Comparison of ENCODE assay signal across 18 cellular contexts in genomic region chr6:16929814-16930213, GRCh38.
DNase-seq lines count a peak whose midpoint lies in the region; ATAC-seq and TF ChIP-seq lines count a peak whose summit lies in the region.
"Had no signal": no experiment of that assay in that cellular context is flagged by ENCODE, and none has a peak within 500 bp of the region (broad histone marks: within the 10 kb centered on the region; RNA-seq: fewer than 3 reads in every experiment).

No MANE protein-coding gene starts in this region.

- H3K4me2 ChIP-seq in IMR-90 (ENCODE audit: low read depth, low read length) (no peak overlapping the region), mammary epithelial cell (ENCODE audit: insufficient read depth, low read depth, low read length) (no peak overlapping the region), trophoblast cell (ENCODE audit: low read length) (no peak overlapping the region)

- H4K5ac ChIP-seq in IMR-90 (ENCODE audit: low read depth, low read length): no peak overlapping the region

- in situ Hi-C loops in IMR-90 (cut with MboI; ENCODE audit: low sequenced_read_pairs) (no loop called here), mammary epithelial cell (cut with MboI; ENCODE audit: low sequenced_read_pairs in 2 of 2) (no loop called here)

- BruUV-seq in IMR-90 (replicated peaks; lab: Mats Ljungman, UMichigan): no TSS peak
- no TSS peak for BruUV-seq in mammary epithelial cell (replicated peaks; lab: Mats Ljungman, UMichigan)

- H3K4me1 ChIP-seq in IMR-90 (ENCODE audit: control insufficient read depth, insufficient read depth, low read length) (peaks cover 12% of the 10 kb centered on the region), mammary epithelial cell (ENCODE audit: insufficient read depth, low read length) (no peaks in the 10 kb centered on the region), BE2C (no peaks in the 10 kb centered on the region), trophoblast cell (ENCODE audit: control insufficient read depth in 1 of 2, insufficient read depth in 2 of 2, low read length in 2 of 2) (no peaks in the 10 kb centered on the region)
- H3K4me1 ChIP-seq: prostate gland had no signal

- no peak overlapping the region for H3K4me3 ChIP-seq in IMR-90 (ENCODE audit: insufficient read depth, low read depth, low read length)
- H3K4me3 ChIP-seq in mammary epithelial cell (replicated peaks in 1 of 3; ENCODE audit: insufficient read depth in 1 of 3, low read depth in 2 of 3, low read length in 3 of 3): no peak overlapping the region
- H3K4me3 ChIP-seq in BE2C (ENCODE audit: low read depth, low read length): no peak overlapping the region
- H3K4me3 ChIP-seq in coronary artery: no peak overlapping the region
- H3K4me3 ChIP-seq in trophoblast cell (ENCODE audit: low read depth, low read length): no peak overlapping the region
- H3K4me3 ChIP-seq: prostate gland had no signal

- H4K91ac ChIP-seq in IMR-90 (ENCODE audit: insufficient read depth, low read depth, low read length) (no peak overlapping the region), trophoblast cell (ENCODE audit: low read depth, low read length) (no peak overlapping the region)

- no peak overlapping the region for H4K8ac ChIP-seq in IMR-90 (ENCODE audit: low read depth in 2 of 2, low read length in 2 of 2)
- no peak overlapping the region for H4K8ac ChIP-seq in trophoblast cell (ENCODE audit: low read depth, low read length)

- no peak overlapping the region for H3K56ac ChIP-seq in IMR-90 (ENCODE audit: extremely low read depth, insufficient read depth, low read length)

- H2BK20ac ChIP-seq in IMR-90 (ENCODE audit: low read depth, low read length): no peak overlapping the region

- H3K9ac ChIP-seq in IMR-90 (ENCODE audit: low read depth, low read length) (no peak overlapping the region), mammary epithelial cell (ENCODE audit: insufficient read depth, low read length) (no peak overlapping the region), trophoblast cell (ENCODE audit: low read length) (no peak overlapping the region)

- H3K27me3 ChIP-seq in IMR-90 (ENCODE audit: control insufficient read depth, insufficient read depth, low read length) (no peaks in the 10 kb centered on the region), mammary epithelial cell (ENCODE audit: insufficient read depth, low read length) (peaks cover under 1% of the 10 kb centered on the region), BE2C (no peaks in the 10 kb centered on the region), trophoblast cell (ENCODE audit: insufficient read depth, low read length) (no peaks in the 10 kb centered on the region)

- H2AK9ac ChIP-seq in IMR-90 (replicated peaks; ENCODE audit: low read depth, low read length, poor library complexity): no peak overlapping the region

- H3K79me1 ChIP-seq in IMR-90 (ENCODE audit: low read depth in 1 of 2, low read length in 2 of 2) (no peaks in the 10 kb centered on the region), trophoblast cell (ENCODE audit: low read length) (no peaks in the 10 kb centered on the region)

- H3K23ac ChIP-seq in IMR-90 (ENCODE audit: low read depth, low read length) (no peak overlapping the region), trophoblast cell (ENCODE audit: low read length) (no peak overlapping the region)

- H3K18ac ChIP-seq in IMR-90 (ENCODE audit: low read depth, low read length): no peak overlapping the region
- H3K18ac ChIP-seq in trophoblast cell (ENCODE audit: low read length): no peak overlapping the region

- TF ChIP-seq CTCF in IMR-90 (conservative IDR thresholded peaks at IDR 0.05; ENCODE audit: low read depth, low read length) (no peak), mammary epithelial cell (conservative IDR thresholded peaks at IDR 0.05 in 1 of 2, IDR thresholded peaks at IDR 0.05 in 1 of 2; ENCODE audit: extremely low read depth in 1 of 2, insufficient read depth in 1 of 2, low read depth in 1 of 2, low read length in 2 of 2) (no peak), BE2C (IDR thresholded peaks at IDR 0.05; ENCODE audit: low read depth, low read length) (no peak), coronary artery (IDR thresholded peaks at IDR 0.05) (no peak)

- dilution Hi-C loops in IMR-90 (cut with HindIII; ENCODE audit: low sequenced_read_pairs, unreplicated experiment) (no loop called here), mammary epithelial cell (cut with HindIII; ENCODE audit: low sequenced_read_pairs) (no loop called here)

- H4K12ac ChIP-seq in trophoblast cell (ENCODE audit: low read depth, low read length): no peak overlapping the region

- H3K9me1 ChIP-seq in IMR-90 (ENCODE audit: insufficient read depth, low read length): peaks cover 3% of the 10 kb centered on the region; the same call in 1 of the 2 replicates

- H3K9me3 ChIP-seq in IMR-90 (ENCODE audit: control insufficient read depth, insufficient read depth, low read length) (no peaks in the 10 kb centered on the region), mammary epithelial cell (replicated peaks; ENCODE audit: insufficient read depth, low read length) (no peaks in the 10 kb centered on the region), BE2C (no peaks in the 10 kb centered on the region), trophoblast cell (ENCODE audit: insufficient read depth, low read depth, low read length) (no peaks in the 10 kb centered on the region)
- H3K9me3 ChIP-seq: prostate gland had no signal

- DNase-seq in AG08395 (ENCODE audit: low spot score) (peak; percentile 93), IMR-90 (peak; percentile 99), mammary epithelial cell (peak; percentile 64), left lobe of liver (ENCODE audit: low spot score) (no peak), BE2C (no peak), coronary artery (ENCODE audit: low spot score) (no peak), trophoblast cell (no peak)
- no peak for DNase-seq in stimulated activated naive CD4-positive, alpha-beta T cell treated with Interleukin-2 at 50 U/mL for 16 hours (lab: John Stamatoyannopoulos, UW)
- DNase-seq: activated CD4-positive, alpha-beta T cell treated with anti-CD3 and anti-CD28 coated beads, Interleukin-2, amount 50 U/mL, for 4 hours; caudate nucleus; GOT3; immature natural killer cell; NCI-H2227 treated with DMSO at 0.1 percent for 48 hours; OCI-M1; stimulated activated CD4-positive, alpha-beta T cell treated with anti-CD3 and anti-CD28 coated beads, Interleukin-4, amount 100 ng/mL, for 1 hour had no signal

- ATAC-seq in IMR-90 (ENCODE audit: low read depth): peak; percentile 94
- peak; percentile 56 for ATAC-seq in left lobe of liver
- ATAC-seq: stimulated activated memory B cell treated with anti-CD40 and anti-IgM and Interleukin-4, amounts not matched to agents 10 μg/mL and 1 μg/mL and 100 μg/mL, for 72 hours had no signal

- no peak overlapping the region for H2BK120ac ChIP-seq in IMR-90 (ENCODE audit: low read depth, low read length)
- H2BK120ac ChIP-seq in trophoblast cell (ENCODE audit: insufficient read depth, low read length, poor library complexity): no peak overlapping the region

- no peak overlapping the region for H2BK12ac ChIP-seq in trophoblast cell (ENCODE audit: low read length)

- intact Hi-C loops in IMR-90 (cut with micrococcal nuclease) (no loop called here), mammary epithelial cell (cut with micrococcal nuclease) (no loop called here)

- H3K79me2 ChIP-seq in mammary epithelial cell (ENCODE audit: insufficient read depth, low read length): no peaks in the 10 kb centered on the region
- no peaks in the 10 kb centered on the region for H3K79me2 ChIP-seq in trophoblast cell (ENCODE audit: control insufficient read depth, insufficient read depth, low read length, poor library complexity)

- TF ChIP-seq RAD21 in IMR-90 (IDR thresholded peaks at IDR 0.05; ENCODE audit: low read length): no peak

- no peak overlapping the region for H2BK15ac ChIP-seq in IMR-90 (ENCODE audit: low read depth, low read length)

- CTCF ChIA-PET in IMR-90 (lab: Yijun Ruan, JAX) (no interaction called here), mammary epithelial cell (lab: Charles Lee; ENCODE audit: low non-redundant PET) (interaction anchor here (0.5 kb wide), 1 partner anchor 1456 kb away, joined by 5 read pairs; no protein-coding TSS in a partner anchor)

- POLR2A ChIA-PET in IMR-90 (lab: Charles Lee; ENCODE audit: unreplicated experiment): interaction anchor here (0.6 kb wide), 1 partner anchor 751 kb away, joined by 4 read pairs; no protein-coding TSS in a partner anchor

- H2AK5ac ChIP-seq in IMR-90 (ENCODE audit: low read depth, low read length): no peak overlapping the region
- H2AK5ac ChIP-seq in trophoblast cell (ENCODE audit: low read length): no peak overlapping the region

- H3K36me3 ChIP-seq in IMR-90 (ENCODE audit: control insufficient read depth, insufficient read depth, low read length) (no peaks in the 10 kb centered on the region), mammary epithelial cell (ENCODE audit: insufficient read depth, low read length) (no peaks in the 10 kb centered on the region), BE2C (no peaks in the 10 kb centered on the region), trophoblast cell (ENCODE audit: control insufficient read depth in 1 of 2, insufficient read depth in 2 of 2, low read length in 2 of 2) (no peaks in the 10 kb centered on the region)
- H3K36me3 ChIP-seq: prostate gland had no signal

- H4K20me1 ChIP-seq in IMR-90 (ENCODE audit: insufficient read depth, low read length) (no peaks in the 10 kb centered on the region), mammary epithelial cell (ENCODE audit: insufficient read depth, low read length) (no peaks in the 10 kb centered on the region)

- no peak overlapping the region for H3K14ac ChIP-seq in IMR-90 (replicated peaks; ENCODE audit: low read depth, low read length)
- H3K14ac ChIP-seq in trophoblast cell (ENCODE audit: low read length): no peak overlapping the region

- TF ChIP-seq POLR2A in IMR-90 (IDR thresholded peaks at IDR 0.05; ENCODE audit: low read depth, low read length): no peak

- H3K27ac ChIP-seq in IMR-90 (ENCODE audit: insufficient read depth, low read length) (no peak overlapping the region), mammary epithelial cell (ENCODE audit: insufficient read depth, low read depth, low read length) (no peak overlapping the region), coronary artery (no peak overlapping the region), trophoblast cell (ENCODE audit: low read depth, low read length) (no peak overlapping the region)
- H3K27ac ChIP-seq: epithelial cell of prostate, prostate gland had no signal

- peak overlapping the region; percentile 79 for H2BK5ac ChIP-seq in IMR-90 (ENCODE audit: low read depth, low read length, poor library complexity, severe bottlenecking)
- no peak overlapping the region for H2BK5ac ChIP-seq in trophoblast cell (ENCODE audit: low read depth, low read length, poor library complexity)

- H2AFZ ChIP-seq in IMR-90 (replicated peaks; ENCODE audit: low read length, poor library complexity) (no peak overlapping the region), mammary epithelial cell (ENCODE audit: low read depth, low read length) (no peak overlapping the region), trophoblast cell (ENCODE audit: insufficient read depth, low read length, poor library complexity) (no peak overlapping the region)

- H3K4ac ChIP-seq in IMR-90 (ENCODE audit: low read depth, low read length): no peak overlapping the region
- no peak overlapping the region for H3K4ac ChIP-seq in trophoblast cell (ENCODE audit: low read depth, low read length)

TF ChIP-seq in IMR-90, 13 proteins besides CTCF, POLR2A, EP300 and RAD21 (continues in another document):
- TF ChIP-seq MAFK (IDR thresholded peaks at IDR 0.05; ENCODE audit: low read depth, low read length) (no peak; the same call in 1 of the 2 replicates), FOS (IDR thresholded peaks at IDR 0.05; ENCODE audit: low read depth, low read length) (peak; percentile 85)

Comparison
In these comparisons a context has a peak if more than half of its experiments do, and no peak if none do; other contexts are left out.
1. DNase-seq: peak in AG08395 (single experiment), IMR-90 (single experiment) and mammary epithelial cell (single experiment); none in left lobe of liver (single experiment), stimulated activated naive CD4-positive, alpha-beta T cell treated with Interleukin-2 at 50 U/mL for 16 hours (single experiment), BE2C (single experiment), coronary artery (single experiment) and trophoblast cell (0 of 2).